In genomic region chr9:68778635-68779034, GRCh38 we compare ENCODE assay signal across 15 cellular contexts.
A peak's percentile ranks its signal among the peaks of the same experiment; 100 is the strongest.
DNase-seq lines count a peak whose midpoint lies in the region; ATAC-seq, FAIRE-seq and TF ChIP-seq lines count a peak whose summit lies in the region.
"Had no signal": no experiment of that assay in that cellular context is flagged by ENCODE, and none has a peak within 500 bp of the region (broad histone marks: within the 10 kb centered on the region; RNA-seq: fewer than 3 reads in every experiment).

No MANE protein-coding gene starts in this region.

- no peak for FAIRE-seq in endothelial cell of umbilical vein (lab: Jason Lieb, UNC)

- dilution Hi-C loops in endothelial cell of umbilical vein (cut with MboI; ENCODE audit: extremely low pct_ligation_motif_present, low sequenced_read_pairs): no loop called here

- H3K4me1 ChIP-seq in DOHH2 (ENCODE audit: control insufficient read depth, low read length) (peaks cover 37% of the 10 kb centered on the region), Karpas-422 (ENCODE audit: low read length) (peaks cover 26% of the 10 kb centered on the region), endothelial cell of umbilical vein (ENCODE audit: control insufficient read depth, extremely low read depth, insufficient read depth, low read length) (peaks cover 26% of the 10 kb centered on the region), neutrophil (ENCODE audit: control insufficient read depth in 1 of 2, insufficient read depth in 1 of 2, low read depth in 1 of 2, low read length in 1 of 2) (peaks cover 43% of the 10 kb centered on the region in 2 experiments)
- peaks cover 33 to 38% of the 10 kb centered on the region in 2 donors for H3K4me1 ChIP-seq in naive thymus-derived CD4-positive, alpha-beta T cell (ENCODE audit: control insufficient read depth in 2 of 2, insufficient read depth in 2 of 2, low read length in 2 of 2)

- H2AFZ ChIP-seq in Karpas-422 (ENCODE audit: low read length): 0 out of 2 replicates have a peak overlapping the region, but pooled peaks have one; percentile 73
- H2AFZ ChIP-seq in endothelial cell of umbilical vein (ENCODE audit: low read depth, low read length): peak overlapping the region; percentile 17

- peaks cover 0 to 6% (median 3%) of the 10 kb centered on the region in 5 donors for H3K27me3 Mint-ChIP-seq in naive thymus-derived CD4-positive, alpha-beta T cell

- H3K36me3 Mint-ChIP-seq in naive thymus-derived CD4-positive, alpha-beta T cell: no peaks in the 10 kb centered on the region

- no peak for TF ChIP-seq CTCF in DOHH2 (IDR thresholded peaks at IDR 0.05; ENCODE audit: low read depth, low read length, poor library complexity, severe bottlenecking)
- TF ChIP-seq CTCF in endothelial cell of umbilical vein (IDR thresholded peaks at IDR 0.05; ENCODE audit: extremely low read depth in 1 of 2, insufficient read depth in 1 of 2, low read depth in 1 of 2, low read length in 2 of 2): no peak
- TF ChIP-seq CTCF in neutrophil (IDR thresholded peaks at IDR 0.05): no peak

- peak overlapping the region; percentile 95 for H3K4me2 ChIP-seq in DOHH2 (ENCODE audit: low read length)
- H3K4me2 ChIP-seq in Karpas-422 (ENCODE audit: low read depth, low read length, poor library complexity, severe bottlenecking): peak overlapping the region; percentile 81
- H3K4me2 ChIP-seq in endothelial cell of umbilical vein (ENCODE audit: insufficient read depth, low read length): no peak overlapping the region

- H3K36me3 ChIP-seq in DOHH2 (ENCODE audit: control insufficient read depth, low read length): peaks cover 15% of the 10 kb centered on the region; the same call in 1 of the 2 replicates
- H3K36me3 ChIP-seq in Karpas-422 (ENCODE audit: insufficient read depth, low read length): no peaks in the 10 kb centered on the region
- H3K36me3 ChIP-seq in endothelial cell of umbilical vein (ENCODE audit: control insufficient read depth in 2 of 2, extremely low read depth in 1 of 2, insufficient read depth in 2 of 2, low read length in 2 of 2): no peaks in the 10 kb centered on the region
- H3K36me3 ChIP-seq in neutrophil: no peaks in the 10 kb centered on the region
- no peaks in the 10 kb centered on the region for H3K36me3 ChIP-seq in naive thymus-derived CD4-positive, alpha-beta T cell (ENCODE audit: control insufficient read depth in 2 of 3, insufficient read depth in 3 of 3, low read length in 3 of 3)
- H3K36me3 ChIP-seq: cardiac muscle cell had no signal

- ATAC-seq in naive thymus-derived CD4-positive, alpha-beta T cell: no peak

- POLR2A ChIA-PET in endothelial cell of umbilical vein (lab: Charles Lee): no interaction called here
- POLR2A ChIA-PET in naive thymus-derived CD4-positive, alpha-beta T cell (lab: Charles Lee): interaction anchor here (1.0 to 1.4 kb wide), 3 partner anchors 12 to 255 kb away, joined by 3 to 5 read pairs (median 3); no protein-coding TSS in a partner anchor

- CTCF ChIA-PET in endothelial cell of umbilical vein (lab: Charles Lee): no interaction called here
- CTCF ChIA-PET in naive thymus-derived CD4-positive, alpha-beta T cell (lab: Charles Lee): no interaction called here

- H3K79me2 ChIP-seq in DOHH2 (ENCODE audit: control insufficient read depth, low read length) (peaks cover 36% of the 10 kb centered on the region), Karpas-422 (ENCODE audit: low read length) (peaks cover 13% of the 10 kb centered on the region), endothelial cell of umbilical vein (ENCODE audit: control insufficient read depth, insufficient read depth, low read length) (peaks cover 12% of the 10 kb centered on the region)

- H3K27ac ChIP-seq in DOHH2 (ENCODE audit: low read depth, low read length) (no peak overlapping the region), Karpas-422 (ENCODE audit: low read length) (no peak overlapping the region), endothelial cell of umbilical vein (ENCODE audit: insufficient read depth, low read depth, low read length) (no peak overlapping the region), neutrophil (peak overlapping the region; percentile 94)
- H3K27ac ChIP-seq in naive thymus-derived CD4-positive, alpha-beta T cell (ENCODE audit: low read depth, low read length): no peak overlapping the region

- BruUV-seq in endothelial cell of umbilical vein (replicated peaks; lab: Mats Ljungman, UMichigan): no TSS peak

- DNase-seq in Karpas-422 (no peak), endothelial cell of umbilical vein (ENCODE audit: low read depth, low spot score) (no peak), AG08396 (ENCODE audit: low spot score) (no peak)
- no peak for DNase-seq in naive thymus-derived CD4-positive, alpha-beta T cell
- no peak for DNase-seq in activated CD8-positive, alpha-beta memory T cell treated with anti-CD3 and anti-CD28 coated beads, Interleukin-2, amount 50 U/mL, for 4 hours
- DNase-seq: DMS53; effector CD4-positive, alpha-beta T cell; H9; NCI-H1417 treated with DMSO at 0.1 percent for 48 hours; posterior cingulate gyrus; SIG-M5; T-helper 2 cell had no signal

- H3K9me2 ChIP-seq in DOHH2 (replicated peaks; ENCODE audit: control insufficient read depth, low read length) (no peaks in the 10 kb centered on the region), Karpas-422 (replicated peaks; ENCODE audit: insufficient read depth, low read length) (no peaks in the 10 kb centered on the region)

- H3K9me1 ChIP-seq in endothelial cell of umbilical vein (replicated peaks; ENCODE audit: control insufficient read depth, extremely low read depth, insufficient read depth, low read length): no peaks in the 10 kb centered on the region

- no peak overlapping the region for H3K27ac Mint-ChIP-seq in naive thymus-derived CD4-positive, alpha-beta T cell
- H3K27ac Mint-ChIP-seq: H9 had no signal

- peak overlapping the region; percentile 97 for H3K4me3 ChIP-seq in DOHH2 (ENCODE audit: low read length)
- H3K4me3 ChIP-seq in Karpas-422 (ENCODE audit: low read length): peak overlapping the region; percentile 96; the same call in 1 of the 2 replicates
- no peak overlapping the region for H3K4me3 ChIP-seq in endothelial cell of umbilical vein (replicated peaks in 1 of 3; ENCODE audit: insufficient read depth in 1 of 3, low read depth in 1 of 3, low read length in 3 of 3)
- no peak overlapping the region for H3K4me3 ChIP-seq in neutrophil (ENCODE audit: low read depth in 1 of 2, low read length in 1 of 2)
- H3K4me3 ChIP-seq in naive thymus-derived CD4-positive, alpha-beta T cell (ENCODE audit: low read length): no peak overlapping the region

- intact Hi-C loops in endothelial cell of umbilical vein (cut with micrococcal nuclease): loop anchor here (1.0 to 5.0 kb wide), 2 partner anchors 71 to 221 kb away; partner anchors contain the start of gene PIP5K1B
- intact Hi-C loops in naive thymus-derived CD4-positive, alpha-beta T cell (cut with micrococcal nuclease): loop anchor here (1.0 to 10.0 kb wide), 6 partner anchors 14 to 984 kb away; partner anchors contain the start of genes PTAR1 (in 1 of the 2) and TJP2 (in 1 of the 2)

- H3K27me3 ChIP-seq in DOHH2 (ENCODE audit: control insufficient read depth, low read length): 0 out of 2 replicates have a peak, but pooled peaks cover 3% of the 10 kb centered on the region
- H3K27me3 ChIP-seq in Karpas-422 (ENCODE audit: low read length): no peaks in the 10 kb centered on the region
- H3K27me3 ChIP-seq in endothelial cell of umbilical vein (ENCODE audit: control insufficient read depth in 2 of 2, insufficient read depth in 2 of 2, low read length in 2 of 2): peaks cover 5 to 15% of the 10 kb centered on the region in 2 experiments
- no peaks in the 10 kb centered on the region for H3K27me3 ChIP-seq in neutrophil
- H3K27me3 ChIP-seq in naive thymus-derived CD4-positive, alpha-beta T cell (ENCODE audit: control insufficient read depth in 2 of 2, insufficient read depth in 2 of 2, low read length in 2 of 2): no peaks in the 10 kb centered on the region
- H3K27me3 ChIP-seq: cardiac muscle cell had no signal

- H3F3A ChIP-seq in DOHH2 (ENCODE audit: control insufficient read depth, insufficient read depth): no peaks in the 10 kb centered on the region

- H3K4me1 Mint-ChIP-seq in naive thymus-derived CD4-positive, alpha-beta T cell: peaks cover 0 to 8% (median 0%) of the 10 kb centered on the region in 7 donors

- H3K9ac ChIP-seq in Karpas-422 (ENCODE audit: low read length): peak overlapping the region; percentile 77
- H3K9ac ChIP-seq in endothelial cell of umbilical vein (replicated peaks; ENCODE audit: extremely low read depth, insufficient read depth, low read length): no peak overlapping the region

- H3K4me3 Mint-ChIP-seq in naive thymus-derived CD4-positive, alpha-beta T cell: no peak overlapping the region
- H3K4me3 Mint-ChIP-seq: H9 had no signal

- no peaks in the 10 kb centered on the region for H3K9me3 Mint-ChIP-seq in naive thymus-derived CD4-positive, alpha-beta T cell
- H3K9me3 Mint-ChIP-seq: H9 had no signal

- H3K9me3 ChIP-seq in DOHH2 (ENCODE audit: control insufficient read depth, insufficient read depth, low read length): no peaks in the 10 kb centered on the region
- H3K9me3 ChIP-seq in Karpas-422 (ENCODE audit: low read length): no peaks in the 10 kb centered on the region
- no peaks in the 10 kb centered on the region for H3K9me3 ChIP-seq in endothelial cell of umbilical vein (replicated peaks; ENCODE audit: control insufficient read depth, insufficient read depth, low read length)
- no peaks in the 10 kb centered on the region for H3K9me3 ChIP-seq in neutrophil
- no peaks in the 10 kb centered on the region for H3K9me3 ChIP-seq in naive thymus-derived CD4-positive, alpha-beta T cell (ENCODE audit: control insufficient read depth in 2 of 3, low read length in 3 of 3)

- no peak for TF ChIP-seq POLR2A in endothelial cell of umbilical vein (IDR thresholded peaks at IDR 0.05; ENCODE audit: low read depth, low read length)

- H4K20me1 ChIP-seq in DOHH2 (ENCODE audit: control insufficient read depth, insufficient read depth, low read depth, low read length) (peaks cover 14% of the 10 kb centered on the region; the same call in 1 of the 2 replicates), Karpas-422 (ENCODE audit: insufficient read depth, low read depth, low read length) (peaks cover 20% of the 10 kb centered on the region), endothelial cell of umbilical vein (replicated peaks; ENCODE audit: control insufficient read depth, extremely low read depth, insufficient read depth, low read length) (peaks cover 4% of the 10 kb centered on the region)

TF ChIP-seq in endothelial cell of umbilical vein, 7 proteins besides CTCF, POLR2A, EP300 and RAD21:
- no peak for TF ChIP-seq FOS (IDR thresholded peaks at IDR 0.05; ENCODE audit: borderline replicate concordance, insufficient read depth, low read length)

Comparison
In these comparisons a context has a peak if more than half of its experiments do, and no peak if none do; other contexts are left out.
1. H3K4me3 ChIP-seq: peak in DOHH2 (single experiment) and Karpas-422 (single experiment); none in endothelial cell of umbilical vein (0 of 3), neutrophil (0 of 2) and naive thymus-derived CD4-positive, alpha-beta T cell (single experiment).